Comparison of ENCODE assay signal across 8 cellular contexts in genomic region chr19:10417598-10418280, GRCh38. TPM values are rescaled to one million over a fixed set of nuclear protein-coding genes. Genes with fewer than 3 reads are reported as not detected.
A peak's percentile ranks its signal among the peaks of the same experiment; 100 is the strongest.
DNase-seq lines count a peak whose midpoint lies in the region; ATAC-seq and TF ChIP-seq lines count a peak whose summit lies in the region.

No MANE protein-coding gene starts in this region.

- intact Hi-C loops in CD4-positive, alpha-beta T cell (cut with DNase I, micrococcal nuclease): loop anchor here in 1 of 2 experiments (5.0 kb wide), 1 partner anchor 150 kb away; the partner anchor contains the start of genes CDKN2D and KRI1
- intact Hi-C loops in activated CD4-positive, alpha-beta memory T cell treated with anti-CD3 and anti-CD28 coated beads for 36 hours (cut with micrococcal nuclease): loop anchor here (2.0 kb wide), 2 partner anchors 37 to 149 kb away; partner anchors contain the start of genes KRI1 and TYK2
- intact Hi-C loops in ascending aorta (cut with DNase I): no loop called here

- H3K4me3 ChIP-seq in HFF-Myc (replicated peaks; ENCODE audit: low read depth, low read length) (peak overlapping the region; percentile 97), ascending aorta (no peak overlapping the region)

- H3K36me3 Mint-ChIP-seq in CD4-positive, alpha-beta T cell (ENCODE audit: low read depth): peaks cover 5% of the 10 kb centered on the region
- H3K36me3 Mint-ChIP-seq in activated CD4-positive, alpha-beta memory T cell treated with anti-CD3 and anti-CD28 coated beads for 36 hours: peaks cover 3% of the 10 kb centered on the region

- H3K4me3 Mint-ChIP-seq in CD4-positive, alpha-beta T cell: peak overlapping the region; percentile 44
- peak overlapping the region; percentile 17 for H3K4me3 Mint-ChIP-seq in activated CD4-positive, alpha-beta memory T cell treated with anti-CD3 and anti-CD28 coated beads for 36 hours

- TF ChIP-seq CTCF in CD4-positive, alpha-beta T cell (IDR thresholded peaks at IDR 0.05): no peak
- TF ChIP-seq CTCF in HFF-Myc (IDR thresholded peaks at IDR 0.05; ENCODE audit: low read depth, low read length, missing control alignments) (no peak), ascending aorta (IDR thresholded peaks at IDR 0.05) (no peak)

- POLR2A ChIA-PET in CD4-positive, alpha-beta T cell (lab: Charles Lee): interaction anchor here (0.6 to 5.3 kb wide), 5 partner anchors 14 to 345 kb away, joined by 3 to 27 read pairs (median 3); partner anchors contain the start of genes CDC37 and ICAM1
- POLR2A ChIA-PET in activated CD4-positive, alpha-beta memory T cell treated with anti-CD3 and anti-CD28 coated beads for 36 hours (lab: Charles Lee): interaction anchor here (0.6 to 3.0 kb wide), 4 partner anchors 8 to 158 kb away, joined by 3 to 22 read pairs (median 6); partner anchors contain the start of gene CDC37

- no peak overlapping the region for H3K27ac ChIP-seq in CD4-positive, alpha-beta T cell (ENCODE audit: low read depth, low read length)
- no peak overlapping the region for H3K27ac ChIP-seq in ascending aorta

- H3K27ac Mint-ChIP-seq in CD4-positive, alpha-beta T cell: peak overlapping the region; percentile 57
- peak overlapping the region; percentile 66 for H3K27ac Mint-ChIP-seq in activated CD4-positive, alpha-beta memory T cell treated with anti-CD3 and anti-CD28 coated beads for 36 hours

- H3K36me3 ChIP-seq in ascending aorta: no peaks in the 10 kb centered on the region

- CTCF ChIA-PET in CD4-positive, alpha-beta T cell (lab: Charles Lee): interaction anchor here (0.8 to 6.8 kb wide), 12 partner anchors 9 to 128 kb away, joined by 3 to 129 read pairs (median 6); partner anchors contain the start of genes CDC37, ICAM5 and TYK2
- CTCF ChIA-PET in activated CD4-positive, alpha-beta memory T cell treated with anti-CD3 and anti-CD28 coated beads for 36 hours (lab: Charles Lee): interaction anchor here (0.6 to 27.2 kb wide), 12 partner anchors 8 to 1146 kb away, joined by 3 to 836 read pairs (median 6); partner anchors contain the start of genes CDC37, ICAM1, ICAM5 and PDE4A

- ATAC-seq in CD4-positive, alpha-beta T cell (ENCODE audit: poor library complexity): no peak

- H3K4me1 Mint-ChIP-seq in CD4-positive, alpha-beta T cell (ENCODE audit: low read depth): peaks cover 48% of the 10 kb centered on the region
- peaks cover 47% of the 10 kb centered on the region for H3K4me1 Mint-ChIP-seq in activated CD4-positive, alpha-beta memory T cell treated with anti-CD3 and anti-CD28 coated beads for 36 hours (ENCODE audit: low read depth)

- peaks cover 55% of the 10 kb centered on the region for H3K27me3 ChIP-seq in CD4-positive, alpha-beta T cell (ENCODE audit: control insufficient read depth, insufficient read depth, low read length)
- peaks cover 47% of the 10 kb centered on the region for H3K27me3 ChIP-seq in ascending aorta

- H3K27me3 Mint-ChIP-seq in CD4-positive, alpha-beta T cell: peaks cover 53% of the 10 kb centered on the region
- peaks cover 43% of the 10 kb centered on the region for H3K27me3 Mint-ChIP-seq in activated CD4-positive, alpha-beta memory T cell treated with anti-CD3 and anti-CD28 coated beads for 36 hours

- H3K9me3 Mint-ChIP-seq in CD4-positive, alpha-beta T cell: no peaks in the 10 kb centered on the region
- H3K9me3 Mint-ChIP-seq in activated CD4-positive, alpha-beta memory T cell treated with anti-CD3 and anti-CD28 coated beads for 36 hours: no peaks in the 10 kb centered on the region

- no peak for DNase-seq in CD4-positive, alpha-beta T cell
- no peak for DNase-seq in HFF-Myc (ENCODE audit: extremely low read depth, low read depth)
- DNase-seq in activated CD4-positive, alpha-beta memory T cell treated with anti-CD3 and anti-CD28 coated beads for 36 hours: no peak
- peak; percentile 78 for DNase-seq in left kidney (ENCODE audit: low read depth, low spot score)
- DNase-seq in NCI-H187 (lab: John Stamatoyannopoulos, UW): no peak
- DNase-seq in ascending aorta (ENCODE audit: low spot score in 2 of 2): no peak
- no peak for DNase-seq in NCI-H2196 (lab: John Stamatoyannopoulos, UW; ENCODE audit: unreplicated experiment)
- no peak for DNase-seq in stimulated activated CD4-positive, alpha-beta T cell treated with anti-CD3 and anti-CD28 coated beads, Interleukin-12 subunit alpha, Interleukin-12 subunit beta, amount 100 ng/mL, for 4 hours

- no peaks in the 10 kb centered on the region for H3K9me3 ChIP-seq in CD4-positive, alpha-beta T cell (ENCODE audit: control insufficient read depth, low read length)
- peaks cover 0 to 6% of the 10 kb centered on the region in 2 donors for H3K9me3 ChIP-seq in ascending aorta

- peaks cover 20 to 23% of the 10 kb centered on the region in 2 donors for H3K4me1 ChIP-seq in ascending aorta

RNA-seq across cellular contexts. Expression of gene PDE4A, which starts 2.6 kb away (rescaled TPM):
- total RNA-seq in CD4-positive, alpha-beta T cell: 1 to 10 TPM; 1.5 to 2.1 TPM
- total RNA-seq in activated CD4-positive, alpha-beta memory T cell treated with anti-CD3 and anti-CD28 coated beads for 36 hours: 10 to 100 TPM; 15.7 to 17.5 TPM
- 59.9 TPM for total RNA-seq in ascending aorta

RNA-seq across cellular contexts. Expression of gene CDC37, which starts 14.4 kb away (rescaled TPM):
- 100 to 1,000 TPM; 162 to 164 TPM for total RNA-seq in CD4-positive, alpha-beta T cell
- total RNA-seq in activated CD4-positive, alpha-beta memory T cell treated with anti-CD3 and anti-CD28 coated beads for 36 hours: 100 to 1,000 TPM; 189 to 207 TPM
- 183 TPM for total RNA-seq in ascending aorta

RNA-seq across cellular contexts. Expression of gene TYK2, which starts 37.4 kb away (rescaled TPM):
- total RNA-seq in CD4-positive, alpha-beta T cell: 100 to 1,000 TPM; 229 to 253 TPM
- 100 to 1,000 TPM; 168 to 186 TPM for total RNA-seq in activated CD4-positive, alpha-beta memory T cell treated with anti-CD3 and anti-CD28 coated beads for 36 hours
- 80.7 TPM for total RNA-seq in ascending aorta

Comparison
In these comparisons a context has a peak if more than half of its experiments do, and no peak if none do; other contexts are left out.
1. RNA of gene PDE4A, which starts 2.6 kb away (total RNA-seq): 59.9 TPM in ascending aorta (single experiment) and 15.7 to 17.5 TPM in activated CD4-positive, alpha-beta memory T cell treated with anti-CD3 and anti-CD28 coated beads for 36 hours; 1.5 to 2.1 TPM in CD4-positive, alpha-beta T cell; every median in the first group is over 4 times any median in the second.